21 cellular contexts compared by ENCODE assay signal in genomic region chr5:2996248-2996647, GRCh38.
A peak's percentile ranks its signal among the peaks of the same experiment; 100 is the strongest.
DNase-seq lines count a peak whose midpoint lies in the region; ATAC-seq and TF ChIP-seq lines count a peak whose summit lies in the region.
"Had no signal": no experiment of that assay in that cellular context is flagged by ENCODE, and none has a peak within 500 bp of the region (broad histone marks: within the 10 kb centered on the region; RNA-seq: fewer than 3 reads in every experiment).

No MANE protein-coding gene starts in this region.

- H3K27me3 ChIP-seq in esophagus muscularis mucosa (peaks cover 0 to 19% (median 0%) of the 10 kb centered on the region in 4 donors), upper lobe of right lung (no peaks in the 10 kb centered on the region)
- H3K27me3 ChIP-seq: SJCRH30 had no signal

- DNase-seq in H4 (ENCODE audit: low spot score) (peak; percentile 31), RKO (ENCODE audit: low spot score) (peak; percentile 41), esophagus muscularis mucosa (ENCODE audit: extremely low spot score) (peak; percentile 89), upper lobe of right lung (peak; percentile 48), globus pallidus (ENCODE audit: low spot score) (no peak), SW 1271 (lab: John Stamatoyannopoulos, UW) (no peak)
- DNase-seq: C1 segment of cervical spinal cord, DND-41, GDM1, HCEC 1CT, MV-4-11, NCI-H1417, NCI-H187, NCI-H2107, NCI-H2227 treated with DMSO at 0.1 percent for 48 hours, NCI-H510A treated with DMSO at 0.1 percent for 48 hours, NCI-H774, OCI-M1, SJCRH30 had no signal

- H3K9me3 ChIP-seq in esophagus muscularis mucosa (peaks cover 0 to 6% (median 0%) of the 10 kb centered on the region in 4 donors), upper lobe of right lung (no peaks in the 10 kb centered on the region)
- H3K9me3 ChIP-seq: SJCRH30 had no signal

- no peak for TF ChIP-seq POLR2A in esophagus muscularis mucosa (IDR thresholded peaks at IDR 0.05; ENCODE audit: low read depth)

- no peak for TF ChIP-seq EP300 in esophagus muscularis mucosa (IDR thresholded peaks at IDR 0.05)

- H3K4me3 ChIP-seq in esophagus muscularis mucosa (no peak overlapping the region), upper lobe of right lung (no peak overlapping the region)
- H3K4me3 ChIP-seq: SJCRH30 had no signal

- intact Hi-C loops in esophagus muscularis mucosa (cut with DNase I) (no loop called here), upper lobe of right lung (cut with DNase I) (no loop called here)

- WGBS in esophagus muscularis mucosa, result 95% methylated on average over 12 of the region's 12 CpGs

- no peaks in the 10 kb centered on the region for H3K36me3 ChIP-seq in esophagus muscularis mucosa
- no peaks in the 10 kb centered on the region for H3K36me3 ChIP-seq in upper lobe of right lung
- H3K36me3 ChIP-seq: SJCRH30 had no signal

- H3K4me1 ChIP-seq in esophagus muscularis mucosa, result no peaks in the 10 kb centered on the region
- H3K4me1 ChIP-seq in upper lobe of right lung, result no peaks in the 10 kb centered on the region
- H3K4me1 ChIP-seq: SJCRH30 had no signal

- ATAC-seq in upper lobe of right lung (peak; percentile 15), esophagus mucosa (no peak)

- H3K27ac ChIP-seq in esophagus muscularis mucosa (replicated peaks in 1 of 4) (no peak overlapping the region), upper lobe of right lung (no peak overlapping the region)
- H3K27ac ChIP-seq: RWPE1, SJCRH30 had no signal

- TF ChIP-seq CTCF in esophagus muscularis mucosa (IDR thresholded peaks at IDR 0.05), result no peak
- TF ChIP-seq CTCF in upper lobe of right lung (IDR thresholded peaks at IDR 0.05), result no peak

Comparison
In these comparisons a context has a peak if more than half of its experiments do, and no peak if none do; other contexts are left out.
1. DNase-seq: peak in H4 (single experiment), RKO (single experiment), esophagus muscularis mucosa (single experiment) and upper lobe of right lung (single experiment); none in globus pallidus (single experiment) and SW 1271 (0 of 2).